ENCODE assay signal across 13 cellular contexts in genomic region chr7:107152011-107152410, GRCh38. TPM values are rescaled to one million over a fixed set of nuclear protein-coding genes. Genes with fewer than 3 reads are reported as not detected.
A peak's percentile ranks its signal among the peaks of the same experiment; 100 is the strongest.
DNase-seq lines count a peak whose midpoint lies in the region; ATAC-seq, FAIRE-seq and TF ChIP-seq lines count a peak whose summit lies in the region.
"Had no signal": no experiment of that assay in that cellular context is flagged by ENCODE, and none has a peak within 500 bp of the region (broad histone marks: within the 10 kb centered on the region; RNA-seq: fewer than 3 reads in every experiment).

No MANE protein-coding gene starts in this region.

- H3K4me3 Mint-ChIP-seq in stimulated activated effector memory CD8-positive, alpha-beta T cell treated with anti-CD3 and anti-CD28 coated beads, Interleukin-12 subunit alpha, Interleukin-12 subunit beta, amount 100 ng/mL, for 72 hours = no peak overlapping the region

- no peaks in the 10 kb centered on the region for H3K4me1 Mint-ChIP-seq in stimulated activated effector memory CD8-positive, alpha-beta T cell treated with anti-CD3 and anti-CD28 coated beads, Interleukin-12 subunit alpha, Interleukin-12 subunit beta, amount 100 ng/mL, for 72 hours

- ATAC-seq in stimulated activated effector memory CD8-positive, alpha-beta T cell treated with anti-CD3 and anti-CD28 coated beads, Interleukin-12 subunit alpha, Interleukin-12 subunit beta, amount 100 ng/mL, for 72 hours = peak; percentile 71

- no peak overlapping the region for H3K27ac Mint-ChIP-seq in stimulated activated effector memory CD8-positive, alpha-beta T cell treated with anti-CD3 and anti-CD28 coated beads, Interleukin-12 subunit alpha, Interleukin-12 subunit beta, amount 100 ng/mL, for 72 hours

- no peak overlapping the region for H3K4me3 ChIP-seq in epithelial cell of proximal tubule (ENCODE audit: low read depth, low read length)
- H3K4me3 ChIP-seq: thoracic aorta had no signal

- no peaks in the 10 kb centered on the region for H3K36me3 Mint-ChIP-seq in stimulated activated effector memory CD8-positive, alpha-beta T cell treated with anti-CD3 and anti-CD28 coated beads, Interleukin-12 subunit alpha, Interleukin-12 subunit beta, amount 100 ng/mL, for 72 hours

- FAIRE-seq in H54 (lab: Jason Lieb, UNC) = peak; percentile 27
- FAIRE-seq: endometrium had no signal

- peak; percentile 43 for TF ChIP-seq CTCF in epithelial cell of proximal tubule (conservative IDR thresholded peaks at IDR 0.05; ENCODE audit: low read depth, low read length)

- no peak for TF ChIP-seq POLR2A in H54 (IDR thresholded peaks at IDR 0.05; ENCODE audit: low read depth, low read length)

- H3K9me3 Mint-ChIP-seq in stimulated activated effector memory CD8-positive, alpha-beta T cell treated with anti-CD3 and anti-CD28 coated beads, Interleukin-12 subunit alpha, Interleukin-12 subunit beta, amount 100 ng/mL, for 72 hours = no peaks in the 10 kb centered on the region

- DNase-seq in H54 (ENCODE audit: insufficient read length, low spot score) (no peak), RKO (ENCODE audit: low spot score) (peak; percentile 84), epithelial cell of proximal tubule (ENCODE audit: low read depth) (no peak), T1000 (lab: John Stamatoyannopoulos, UW) (no peak), D341Med (ENCODE audit: low spot score) (no peak), SHP77 treated with DMSO at 0.1 percent for 48 hours (lab: John Stamatoyannopoulos, UW) (no peak)
- no peak for DNase-seq in stimulated activated effector memory CD8-positive, alpha-beta T cell treated with anti-CD3 and anti-CD28 coated beads, Interleukin-12 subunit alpha, Interleukin-12 subunit beta, amount 100 ng/mL, for 72 hours (ENCODE audit: low spot score in 2 of 2)
- DNase-seq: activated CD4-positive, alpha-beta T cell treated with anti-CD3 and anti-CD28 coated beads, Interleukin-2, amount 50 U/mL, for 1 hour; activated effector memory CD4-positive, alpha-beta T cell treated with Interleukin-2 at 50 U/mL for 16 hours; NCI-H2171 treated with DMSO at 0.1 percent for 48 hours; T-helper 9 cell had no signal

RNA-seq across cellular contexts. Expression of gene HBP1, which starts 16.8 kb away (rescaled TPM):
- total RNA-seq in epithelial cell of proximal tubule = 29.5 and 34.4 TPM in 2 replicates
